2 cellular contexts compared by ENCODE assay signal in the genomic region with DNA sequence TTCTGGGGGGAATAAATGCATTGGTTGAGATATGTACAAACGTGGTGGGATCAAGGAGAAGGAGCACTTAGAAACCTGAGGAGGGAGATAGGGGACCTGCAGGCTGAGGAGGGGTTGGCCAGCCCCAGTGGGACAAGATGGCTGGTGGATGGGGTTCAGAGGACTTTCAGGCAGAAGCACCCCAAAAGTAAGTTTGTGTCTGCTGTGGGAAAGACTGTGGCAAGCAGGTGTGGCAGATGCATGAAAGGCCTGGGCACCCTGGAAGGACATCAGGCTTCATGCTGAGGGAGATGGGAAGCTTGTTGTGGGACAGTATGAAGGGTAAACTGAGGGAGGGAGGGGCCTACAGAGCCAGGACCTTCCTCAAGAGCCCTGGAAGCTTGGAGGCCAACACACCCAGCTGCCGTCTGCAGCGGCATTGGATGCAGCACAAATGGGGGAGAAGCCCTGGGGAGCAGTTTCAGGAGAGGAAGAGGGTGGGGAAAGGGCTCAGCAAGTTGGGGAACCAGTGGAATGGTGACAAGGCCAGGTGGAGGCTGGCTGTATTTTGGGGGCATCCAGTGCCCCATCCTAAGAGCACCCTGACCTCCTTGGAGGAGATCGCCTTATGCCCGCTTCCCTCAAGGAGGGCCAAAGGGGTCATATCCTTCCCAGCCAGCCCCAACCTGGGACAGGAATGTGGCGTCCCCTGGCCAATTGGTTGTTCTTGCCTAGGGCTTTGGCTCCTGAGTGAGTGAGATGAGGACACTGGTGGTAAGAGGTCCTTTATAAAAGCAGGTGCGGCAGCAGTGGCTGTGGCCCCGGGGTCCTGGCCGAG.
TF ChIP-seq lines count a peak whose summit lies in the region.

No MANE protein-coding gene starts in this region.

TF ChIP-seq in SK-N-SH, 30 proteins besides CTCF, POLR2A, EP300 and RAD21:
- no peak for TF ChIP-seq SMC3 (IDR thresholded peaks at IDR 0.05; ENCODE audit: low read depth, low read length)
- no peak for TF ChIP-seq TCF12 (IDR thresholded peaks at IDR 0.05)
- no peak for TF ChIP-seq POLR2AphosphoS5 (IDR thresholded peaks at IDR 0.05; ENCODE audit: low read depth, low read length)
- TF ChIP-seq FOSL2 (IDR thresholded peaks at IDR 0.05; ENCODE audit: borderline replicate concordance, low read depth): no peak
- TF ChIP-seq, protein P1, sequence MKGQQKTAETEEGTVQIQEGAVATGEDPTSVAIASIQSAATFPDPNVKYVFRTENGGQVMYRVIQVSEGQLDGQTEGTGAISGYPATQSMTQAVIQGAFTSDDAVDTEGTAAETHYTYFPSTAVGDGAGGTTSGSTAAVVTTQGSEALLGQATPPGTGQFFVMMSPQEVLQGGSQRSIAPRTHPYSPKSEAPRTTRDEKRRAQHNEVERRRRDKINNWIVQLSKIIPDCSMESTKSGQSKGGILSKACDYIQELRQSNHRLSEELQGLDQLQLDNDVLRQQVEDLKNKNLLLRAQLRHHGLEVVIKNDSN (IDR thresholded peaks at IDR 0.05; ENCODE audit: borderline replicate concordance, low read depth): no peak
- no peak for TF ChIP-seq JUND (IDR thresholded peaks at IDR 0.05)

TF ChIP-seq in SK-N-SH treated with all-trans-retinoic acid at 6 μM for 48 hours, 23 proteins besides CTCF, POLR2A, EP300 and RAD21:
- TF ChIP-seq ESRRG (CRISPR knock-in tag; IDR thresholded peaks at IDR 0.05): no peak
- TF ChIP-seq ZFP30 (CRISPR knock-in tag; IDR thresholded peaks at IDR 0.05): no peak
- TF ChIP-seq, protein P2, sequence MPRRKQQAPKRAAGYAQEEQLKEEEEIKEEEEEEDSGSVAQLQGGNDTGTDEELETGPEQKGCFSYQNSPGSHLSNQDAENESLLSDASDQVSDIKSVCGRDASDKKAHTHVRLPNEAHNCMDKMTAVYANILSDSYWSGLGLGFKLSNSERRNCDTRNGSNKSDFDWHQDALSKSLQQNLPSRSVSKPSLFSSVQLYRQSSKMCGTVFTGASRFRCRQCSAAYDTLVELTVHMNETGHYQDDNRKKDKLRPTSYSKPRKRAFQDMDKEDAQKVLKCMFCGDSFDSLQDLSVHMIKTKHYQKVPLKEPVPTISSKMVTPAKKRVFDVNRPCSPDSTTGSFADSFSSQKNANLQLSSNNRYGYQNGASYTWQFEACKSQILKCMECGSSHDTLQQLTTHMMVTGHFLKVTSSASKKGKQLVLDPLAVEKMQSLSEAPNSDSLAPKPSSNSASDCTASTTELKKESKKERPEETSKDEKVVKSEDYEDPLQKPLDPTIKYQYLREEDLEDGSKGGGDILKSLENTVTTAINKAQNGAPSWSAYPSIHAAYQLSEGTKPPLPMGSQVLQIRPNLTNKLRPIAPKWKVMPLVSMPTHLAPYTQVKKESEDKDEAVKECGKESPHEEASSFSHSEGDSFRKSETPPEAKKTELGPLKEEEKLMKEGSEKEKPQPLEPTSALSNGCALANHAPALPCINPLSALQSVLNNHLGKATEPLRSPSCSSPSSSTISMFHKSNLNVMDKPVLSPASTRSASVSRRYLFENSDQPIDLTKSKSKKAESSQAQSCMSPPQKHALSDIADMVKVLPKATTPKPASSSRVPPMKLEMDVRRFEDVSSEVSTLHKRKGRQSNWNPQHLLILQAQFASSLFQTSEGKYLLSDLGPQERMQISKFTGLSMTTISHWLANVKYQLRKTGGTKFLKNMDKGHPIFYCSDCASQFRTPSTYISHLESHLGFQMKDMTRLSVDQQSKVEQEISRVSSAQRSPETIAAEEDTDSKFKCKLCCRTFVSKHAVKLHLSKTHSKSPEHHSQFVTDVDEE (CRISPR knock-in tag; IDR thresholded peaks at IDR 0.05): no peak
- no peak for TF ChIP-seq BACH2 (CRISPR knock-in tag; IDR thresholded peaks at IDR 0.05; ENCODE audit: borderline replicate concordance)
- no peak for TF ChIP-seq SNAI2 (CRISPR knock-in tag; IDR thresholded peaks at IDR 0.05)
- no peak for TF ChIP-seq TOX (CRISPR knock-in tag; IDR thresholded peaks at IDR 0.05; ENCODE audit: borderline replicate concordance)
